Comparison of ENCODE assay signal across 1 cellular context in the genomic region with DNA sequence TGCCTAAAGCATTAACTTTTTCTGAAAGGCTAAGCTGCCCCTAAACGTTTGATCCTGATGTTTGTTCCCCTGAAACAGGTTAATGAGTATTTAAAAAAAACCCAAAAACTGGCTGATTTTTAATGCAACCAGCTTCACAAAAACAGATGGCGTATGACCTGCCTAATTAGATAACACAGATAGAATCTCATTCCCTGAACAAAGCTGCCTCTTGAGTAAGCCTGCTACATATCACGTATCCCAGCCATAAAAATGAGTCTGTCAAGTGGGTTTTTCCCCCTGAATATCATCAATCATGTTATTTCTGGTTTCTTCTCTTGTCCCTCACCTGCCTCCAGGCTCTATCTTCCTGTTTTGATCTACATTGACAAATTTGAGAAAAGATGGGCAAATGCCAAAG.
TF ChIP-seq lines count a peak whose summit lies in the region.

No MANE protein-coding gene starts in this region.

TF ChIP-seq in SK-N-SH treated with all-trans-retinoic acid at 6 μM for 48 hours, 23 proteins besides CTCF, POLR2A, EP300 and RAD21 (continued from another document):
- TF ChIP-seq, protein P1, sequence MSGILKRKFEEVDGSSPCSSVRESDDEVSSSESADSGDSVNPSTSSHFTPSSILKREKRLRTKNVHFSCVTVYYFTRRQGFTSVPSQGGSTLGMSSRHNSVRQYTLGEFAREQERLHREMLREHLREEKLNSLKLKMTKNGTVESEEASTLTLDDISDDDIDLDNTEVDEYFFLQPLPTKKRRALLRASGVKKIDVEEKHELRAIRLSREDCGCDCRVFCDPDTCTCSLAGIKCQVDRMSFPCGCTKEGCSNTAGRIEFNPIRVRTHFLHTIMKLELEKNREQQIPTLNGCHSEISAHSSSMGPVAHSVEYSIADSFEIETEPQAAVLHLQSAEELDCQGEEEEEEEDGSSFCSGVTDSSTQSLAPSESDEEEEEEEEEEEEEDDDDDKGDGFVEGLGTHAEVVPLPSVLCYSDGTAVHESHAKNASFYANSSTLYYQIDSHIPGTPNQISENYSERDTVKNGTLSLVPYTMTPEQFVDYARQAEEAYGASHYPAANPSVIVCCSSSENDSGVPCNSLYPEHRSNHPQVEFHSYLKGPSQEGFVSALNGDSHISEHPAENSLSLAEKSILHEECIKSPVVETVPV (CRISPR knock-in tag; IDR thresholded peaks at IDR 0.05), result peak; percentile 31; the same call in 1 of the 2 replicates
- TF ChIP-seq ESRRG (CRISPR knock-in tag; IDR thresholded peaks at IDR 0.05), result no peak
- TF ChIP-seq ISL1 (CRISPR knock-in tag; IDR thresholded peaks at IDR 0.05), result no peak
- TF ChIP-seq, protein P2, sequence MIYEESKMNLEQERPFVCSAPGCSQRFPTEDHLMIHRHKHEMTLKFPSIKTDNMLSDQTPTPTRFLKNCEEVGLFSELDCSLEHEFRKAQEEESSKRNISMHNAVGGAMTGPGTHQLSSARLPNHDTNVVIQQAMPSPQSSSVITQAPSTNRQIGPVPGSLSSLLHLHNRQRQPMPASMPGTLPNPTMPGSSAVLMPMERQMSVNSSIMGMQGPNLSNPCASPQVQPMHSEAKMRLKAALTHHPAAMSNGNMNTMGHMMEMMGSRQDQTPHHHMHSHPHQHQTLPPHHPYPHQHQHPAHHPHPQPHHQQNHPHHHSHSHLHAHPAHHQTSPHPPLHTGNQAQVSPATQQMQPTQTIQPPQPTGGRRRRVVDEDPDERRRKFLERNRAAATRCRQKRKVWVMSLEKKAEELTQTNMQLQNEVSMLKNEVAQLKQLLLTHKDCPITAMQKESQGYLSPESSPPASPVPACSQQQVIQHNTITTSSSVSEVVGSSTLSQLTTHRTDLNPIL (CRISPR knock-in tag; IDR thresholded peaks at IDR 0.05; ENCODE audit: low read depth), result no peak
